Comparison of ENCODE assay signal across 23 cellular contexts in the genomic region with DNA sequence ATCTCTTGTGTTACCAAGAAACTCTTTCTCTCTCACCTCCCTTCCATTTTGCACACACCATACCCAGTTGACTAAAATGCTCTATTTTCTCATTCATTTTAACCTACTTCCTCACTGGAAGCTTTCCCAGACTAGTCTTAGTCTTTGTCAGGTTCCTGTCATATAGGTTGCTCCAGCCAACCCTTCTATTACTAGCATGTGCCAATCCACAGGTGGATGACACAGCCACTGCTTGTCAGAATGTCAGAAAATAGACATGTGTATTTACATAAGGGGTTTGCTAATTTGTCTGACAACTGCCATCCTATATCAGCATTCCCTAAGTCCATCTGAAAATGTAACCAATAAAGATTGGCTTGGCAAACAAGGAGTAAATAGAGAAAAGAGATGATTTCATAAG.
"Had no signal": no experiment of that assay in that cellular context is flagged by ENCODE, and none has a peak within 500 bp of the region (broad histone marks: within the 10 kb centered on the region; RNA-seq: fewer than 3 reads in every experiment).

No MANE protein-coding gene starts in this region.

- H3K36me3 ChIP-seq: colonic mucosa, esophagus muscularis mucosa, gastrocnemius medialis, heart right ventricle, left lung, lower lobe of right lung had no signal

- ATAC-seq: gastrocnemius medialis; heart right ventricle; left cardiac atrium; left lung; left ventricle myocardium superior; lower lobe of right lung; naive thymus-derived CD4-positive, alpha-beta T cell had no signal

- H3K27me3 ChIP-seq: colonic mucosa, dorsolateral prefrontal cortex, esophagus muscularis mucosa, gastrocnemius medialis, heart right ventricle, left lung had no signal

- H3K4me3 ChIP-seq: colonic mucosa, dorsolateral prefrontal cortex, esophagus muscularis mucosa, gastrocnemius medialis, heart right ventricle, left lung, lower lobe of right lung had no signal

- DNase-seq: colonic mucosa; dermis blood vessel endothelial cell; dorsolateral prefrontal cortex; effector CD4-positive, alpha-beta T cell; effector memory CD4-positive, alpha-beta T cell; erythroblast; foreskin melanocyte; gastrocnemius medialis; glutamatergic neuron; head of caudate nucleus; heart right ventricle; hippocampal formation; left cardiac atrium; left lung; left ventricle myocardium superior; lower lobe of right lung; mesendoderm; midbrain; naive thymus-derived CD4-positive, alpha-beta T cell had no signal

- FAIRE-seq: endothelial cell of umbilical vein, islet of Langerhans, keratinocyte had no signal
